Comparison of ENCODE assay signal across 12 cellular contexts in the genomic region with DNA sequence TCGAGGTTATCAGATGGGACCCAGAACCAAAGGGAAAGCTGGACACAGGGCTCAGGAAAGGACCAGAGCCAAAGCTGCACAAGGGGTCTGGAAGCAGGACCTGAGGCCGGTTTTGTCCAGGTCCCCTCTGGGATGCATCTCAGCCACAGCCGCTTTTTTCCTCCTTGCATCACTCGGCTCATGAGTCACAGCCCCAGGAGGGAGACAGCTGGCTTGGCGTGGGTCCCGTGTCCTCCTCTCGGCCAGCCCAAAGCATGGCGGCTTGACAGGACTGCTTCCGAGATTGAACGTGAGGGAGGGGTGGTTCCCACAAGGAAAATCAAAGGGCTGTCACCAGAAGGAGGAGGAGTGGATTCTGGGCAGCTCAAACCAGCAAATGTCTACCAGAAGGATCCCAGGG. TPM values are rescaled to one million over a fixed set of nuclear protein-coding genes. Genes with fewer than 3 reads are reported as not detected.
A peak's percentile ranks its signal among the peaks of the same experiment; 100 is the strongest.
DNase-seq lines count a peak whose midpoint lies in the region; ATAC-seq and TF ChIP-seq lines count a peak whose summit lies in the region.
"Had no signal": no experiment of that assay in that cellular context is flagged by ENCODE, and none has a peak within 500 bp of the region (broad histone marks: within the 10 kb centered on the region; RNA-seq: fewer than 3 reads in every experiment).

No MANE protein-coding gene starts in this region.

- no peaks in the 10 kb centered on the region for H4K20me1 ChIP-seq in fibroblast of lung (ENCODE audit: control insufficient read depth, extremely low read depth, insufficient read depth, low read length)

- no peaks in the 10 kb centered on the region for H3K9me3 ChIP-seq in SJCRH30 (replicated peaks)
- H3K9me3 ChIP-seq in fibroblast of lung (ENCODE audit: control insufficient read depth, insufficient read depth, low read depth, low read length) = no peaks in the 10 kb centered on the region
- H3K9me3 ChIP-seq: esophagus muscularis mucosa, lower lobe of right lung had no signal

- intact Hi-C loops in left cardiac atrium (cut with DNase I) = no loop called here

- TF ChIP-seq CTCF in fibroblast of lung (conservative IDR thresholded peaks at IDR 0.05 in 1 of 2, IDR thresholded peaks at IDR 0.05 in 1 of 2; ENCODE audit: low read depth in 1 of 2, low read length in 2 of 2) = no peak
- TF ChIP-seq CTCF in GM20000 (IDR thresholded peaks at IDR 0.05; ENCODE audit: extremely low read depth, missing control alignments) = no peak

- H3K9ac ChIP-seq in fibroblast of lung (ENCODE audit: insufficient read depth, low read length) = no peak overlapping the region

- peak overlapping the region; percentile 2 for H2AFZ ChIP-seq in fibroblast of lung (ENCODE audit: low read length)

- DNase-seq in NCI-H1694 (lab: John Stamatoyannopoulos, UW) (peak; percentile 45), NCI-H1694 treated with DMSO at 0.1 percent for 48 hours (lab: John Stamatoyannopoulos, UW) (no peak), SJCRH30 (peak; percentile 70 to 71), fibroblast of lung (ENCODE audit: low read depth in 2 of 2) (peak; percentile 78 to 84), left cardiac atrium (no peak), GM20000 (ENCODE audit: low spot score) (no peak)
- DNase-seq: lower lobe of right lung, NCI-H1436 treated with DMSO at 0.1 percent for 48 hours had no signal

- H3K27ac ChIP-seq in SJCRH30 (no peak overlapping the region), fibroblast of lung (ENCODE audit: insufficient read depth, low read length) (no peak overlapping the region), temporal lobe (ENCODE audit: low read depth, low read length) (peak overlapping the region; percentile 34)
- H3K27ac ChIP-seq: 22Rv1, esophagus muscularis mucosa, lower lobe of right lung had no signal

- peaks cover 8% of the 10 kb centered on the region for H3K4me1 ChIP-seq in SJCRH30
- peaks cover 5% of the 10 kb centered on the region for H3K4me1 ChIP-seq in fibroblast of lung (ENCODE audit: control insufficient read depth, extremely low read depth, insufficient read depth, low read length)
- H3K4me1 ChIP-seq: esophagus muscularis mucosa, lower lobe of right lung had no signal

- H3K79me2 ChIP-seq in fibroblast of lung (ENCODE audit: control insufficient read depth, insufficient read depth, low read length) = no peaks in the 10 kb centered on the region

- H3K36me3 ChIP-seq in SJCRH30 (no peaks in the 10 kb centered on the region), fibroblast of lung (ENCODE audit: control insufficient read depth, insufficient read depth, low read length) (no peaks in the 10 kb centered on the region)
- H3K36me3 ChIP-seq: esophagus muscularis mucosa, lower lobe of right lung had no signal

- peak overlapping the region; percentile 7 for H3K4me2 ChIP-seq in fibroblast of lung (ENCODE audit: extremely low read depth, insufficient read depth, low read length)

- no peak for ATAC-seq in left cardiac atrium
- ATAC-seq in GM18861 (IDR thresholded peaks at IDR 0.05; ENCODE audit: unreplicated experiment) = no peak
- ATAC-seq: lower lobe of right lung had no signal

- H3K4me3 ChIP-seq in SJCRH30 = no peak overlapping the region
- no peak overlapping the region for H3K4me3 ChIP-seq in fibroblast of lung (replicated peaks in 1 of 4; ENCODE audit: control extremely low read depth in 1 of 4, insufficient read depth in 1 of 4, low read depth in 3 of 4, low read length in 4 of 4)
- H3K4me3 ChIP-seq: esophagus muscularis mucosa, lower lobe of right lung had no signal

- no peaks in the 10 kb centered on the region for H3K27me3 ChIP-seq in SJCRH30
- H3K27me3 ChIP-seq in fibroblast of lung (ENCODE audit: control insufficient read depth, insufficient read depth, low read length) = no peaks in the 10 kb centered on the region

RNA-seq across cellular contexts. Expression of gene CPLX2, which starts 56.7 kb away (rescaled TPM):
- total RNA-seq in SJCRH30 (2014; rRNA removed; shearing (Covaris generic)) = not detected in 2 replicates
- total RNA-seq in fibroblast of lung (not detected in 2 replicates), temporal lobe (53.1 TPM), left cardiac atrium (not detected)
- polyA plus RNA-seq in fibroblast of lung = 0.01 TPM in 2 replicates
- not detected in 2 replicates for polyA plus RNA-seq in fibroblast of lung (2012)
- not detected in 2 replicates for polyA minus RNA-seq in fibroblast of lung (ENCODE audit: low replicate concordance)

Comparison
In these comparisons a context has a peak if more than half of its experiments do, and no peak if none do; other contexts are left out.
1. DNase-seq: peak in NCI-H1694 (single experiment), SJCRH30 (2 of 2) and fibroblast of lung (2 of 2); none in NCI-H1694 treated with DMSO at 0.1 percent for 48 hours (single experiment), left cardiac atrium (single experiment) and GM20000 (single experiment).
2. RNA of gene CPLX2, which starts 56.7 kb away (total RNA-seq): 53.1 TPM in temporal lobe (single experiment); not detected in SJCRH30, not detected in fibroblast of lung and not detected in left cardiac atrium; every median in the first group is over 10 times any median in the second.